8 cellular contexts compared by ENCODE assay signal in the genomic region with DNA sequence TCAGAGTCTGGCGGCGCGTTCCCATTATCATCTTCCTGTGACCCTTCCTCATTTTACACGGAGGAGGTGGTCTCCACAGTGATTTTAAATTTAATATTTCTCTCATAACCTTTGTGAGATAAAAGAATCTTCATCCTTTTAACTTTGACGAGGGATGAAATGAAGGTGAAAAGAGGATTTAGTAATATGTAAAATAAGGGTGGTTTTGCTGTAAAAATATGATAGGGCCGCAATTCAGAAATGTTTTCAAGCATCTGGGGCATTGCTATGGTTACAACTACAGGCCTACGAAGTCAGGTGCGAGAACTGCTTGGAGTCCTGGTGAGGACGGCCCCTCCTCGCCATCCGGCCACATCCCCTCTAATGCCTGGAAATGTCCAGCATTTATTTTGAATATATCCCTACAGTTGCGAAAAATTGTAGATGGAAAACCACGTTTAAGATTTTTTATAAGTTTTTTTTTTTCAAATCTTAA. TPM values are rescaled to one million over a fixed set of nuclear protein-coding genes. Genes with fewer than 3 reads are reported as not detected.
DNase-seq lines count a peak whose midpoint lies in the region; ATAC-seq, FAIRE-seq and TF ChIP-seq lines count a peak whose summit lies in the region.

No MANE protein-coding gene starts in this region.

- H3K4me3 ChIP-seq in A549 (peak overlapping the region; percentile 47), GM23338 (peak overlapping the region; percentile 72), iPS-11a (ENCODE audit: low read depth, low read length) (peak overlapping the region; percentile 38)

- H3K4me1 ChIP-seq in A549 (peaks cover 20% of the 10 kb centered on the region; the same call in 2 of the 3 replicates), GM23338 (ENCODE audit: insufficient read depth) (peaks cover 11% of the 10 kb centered on the region; the same call in 1 of the 2 replicates)

- peaks cover 5% of the 10 kb centered on the region; the same call in 1 of the 3 replicates for H3K36me3 Mint-ChIP-seq in GM23338 (ENCODE audit: low read depth)
- H3K36me3 Mint-ChIP-seq in activated naive CD4-positive, alpha-beta T cell treated with anti-CD3 and anti-CD28 coated beads, Interleukin-2, amount 50 U/mL, for 24 hours: peaks cover 6% of the 10 kb centered on the region

- CTCF ChIA-PET in A549 (lab: Yijun Ruan, JAX): no interaction called here

- peak overlapping the region; percentile 84 for H3K4me2 ChIP-seq in A549
- H3K4me2 ChIP-seq in GM23338: peak overlapping the region; percentile 74

- DNase-seq in A549 (ENCODE audit: low read depth in 1 of 2, low spot score in 1 of 2) (no peak), GM23338 (ENCODE audit: low spot score) (peak; percentile 63), HTR-8/SVneo (ENCODE audit: insufficient read length, low spot score) (no peak), NCI-H2107 treated with DMSO at 0.1 percent for 48 hours (lab: John Stamatoyannopoulos, UW; ENCODE audit: unreplicated experiment) (no peak)
- DNase-seq in stimulated activated CD8-positive, alpha-beta memory T cell treated with anti-CD3 and anti-CD28 coated beads, Interleukin-4, amount 100 ng/mL, for 48 hours: peak; percentile 46

- H2AFZ ChIP-seq in GM23338: peak overlapping the region; percentile 6; the same call in 1 of the 2 replicates

- peaks cover 13% of the 10 kb centered on the region for H3K4me1 Mint-ChIP-seq in GM23338
- peaks cover 27% of the 10 kb centered on the region for H3K4me1 Mint-ChIP-seq in activated naive CD4-positive, alpha-beta T cell treated with anti-CD3 and anti-CD28 coated beads, Interleukin-2, amount 50 U/mL, for 24 hours

- TF ChIP-seq EP300 in A549 (IDR thresholded peaks at IDR 0.05): no peak

- TF ChIP-seq CTCF in A549 (IDR thresholded peaks at IDR 0.05) (no peak), GM23338 (conservative IDR thresholded peaks at IDR 0.05; ENCODE audit: low read depth in 2 of 2) (no peak)

- peak overlapping the region; percentile 98 for H3K4me3 Mint-ChIP-seq in GM23338
- peak overlapping the region; percentile 98 for H3K4me3 Mint-ChIP-seq in activated naive CD4-positive, alpha-beta T cell treated with anti-CD3 and anti-CD28 coated beads, Interleukin-2, amount 50 U/mL, for 24 hours

- H3K9me3 ChIP-seq in A549: no peaks in the 10 kb centered on the region

- POLR2A ChIA-PET in A549 (lab: Yijun Ruan, JAX): interaction anchor here (0.8 to 1.1 kb wide), 4 partner anchors 53 to 857 kb away, joined by 3 to 8 read pairs (median 5); a partner anchor contains a TSS

- no peak for TF ChIP-seq POLR2A in A549 (IDR thresholded peaks at IDR 0.05; ENCODE audit: low read length)

- H3K27me3 Mint-ChIP-seq in GM23338 (ENCODE audit: insufficient read depth, low read depth, poor library complexity): peaks cover 10% of the 10 kb centered on the region
- no peaks in the 10 kb centered on the region for H3K27me3 Mint-ChIP-seq in activated naive CD4-positive, alpha-beta T cell treated with anti-CD3 and anti-CD28 coated beads, Interleukin-2, amount 50 U/mL, for 24 hours

- H3K27ac ChIP-seq in A549 (peak overlapping the region; percentile 88 to 89), GM23338 (ENCODE audit: low read depth) (peak overlapping the region; percentile 91)

- peaks cover 39% of the 10 kb centered on the region for H3K79me2 ChIP-seq in GM23338 (replicated peaks; ENCODE audit: insufficient read depth)

- H3F3A ChIP-seq in GM23338 (replicated peaks; ENCODE audit: low read depth): no peaks in the 10 kb centered on the region

- TF ChIP-seq RAD21 in A549 (conservative IDR thresholded peaks at IDR 0.05 in 1 of 2, IDR thresholded peaks at IDR 0.05 in 1 of 2): no peak

- WGBS in A549 (ENCODE audit: missing lambda C conversion rate): 27% methylated on average over 13 of the region's 13 CpGs

- no peaks in the 10 kb centered on the region for H3K9me3 Mint-ChIP-seq in GM23338
- H3K9me3 Mint-ChIP-seq in activated naive CD4-positive, alpha-beta T cell treated with anti-CD3 and anti-CD28 coated beads, Interleukin-2, amount 50 U/mL, for 24 hours: no peaks in the 10 kb centered on the region

- H3K36me3 ChIP-seq in GM23338 (ENCODE audit: insufficient read depth): no peaks in the 10 kb centered on the region

- FAIRE-seq in A549 (lab: Jason Lieb, UNC) (no peak), HTR-8/SVneo (lab: Jason Lieb, UNC) (no peak)

- ATAC-seq in A549 (no peak), GM23338 (peak; percentile 6; the same call in 1 of the 3 replicates), HG02981 (IDR thresholded peaks at IDR 0.05; ENCODE audit: unreplicated experiment) (no peak)

- peak overlapping the region; percentile 96 for H3K27ac Mint-ChIP-seq in GM23338
- peak overlapping the region; percentile 97 for H3K27ac Mint-ChIP-seq in activated naive CD4-positive, alpha-beta T cell treated with anti-CD3 and anti-CD28 coated beads, Interleukin-2, amount 50 U/mL, for 24 hours

- H3K27me3 ChIP-seq in GM23338 (ENCODE audit: insufficient read depth): no peaks in the 10 kb centered on the region

- H3K9me2 ChIP-seq in GM23338 (ENCODE audit: insufficient read depth): no peaks in the 10 kb centered on the region

- H4K20me1 ChIP-seq in GM23338 (replicated peaks; ENCODE audit: insufficient read depth): peaks cover 13% of the 10 kb centered on the region; the same call in 1 of the 2 replicates

TF ChIP-seq in GM23338, 12 proteins besides CTCF, POLR2A, EP300 and RAD21:
- TF ChIP-seq, protein P1, sequence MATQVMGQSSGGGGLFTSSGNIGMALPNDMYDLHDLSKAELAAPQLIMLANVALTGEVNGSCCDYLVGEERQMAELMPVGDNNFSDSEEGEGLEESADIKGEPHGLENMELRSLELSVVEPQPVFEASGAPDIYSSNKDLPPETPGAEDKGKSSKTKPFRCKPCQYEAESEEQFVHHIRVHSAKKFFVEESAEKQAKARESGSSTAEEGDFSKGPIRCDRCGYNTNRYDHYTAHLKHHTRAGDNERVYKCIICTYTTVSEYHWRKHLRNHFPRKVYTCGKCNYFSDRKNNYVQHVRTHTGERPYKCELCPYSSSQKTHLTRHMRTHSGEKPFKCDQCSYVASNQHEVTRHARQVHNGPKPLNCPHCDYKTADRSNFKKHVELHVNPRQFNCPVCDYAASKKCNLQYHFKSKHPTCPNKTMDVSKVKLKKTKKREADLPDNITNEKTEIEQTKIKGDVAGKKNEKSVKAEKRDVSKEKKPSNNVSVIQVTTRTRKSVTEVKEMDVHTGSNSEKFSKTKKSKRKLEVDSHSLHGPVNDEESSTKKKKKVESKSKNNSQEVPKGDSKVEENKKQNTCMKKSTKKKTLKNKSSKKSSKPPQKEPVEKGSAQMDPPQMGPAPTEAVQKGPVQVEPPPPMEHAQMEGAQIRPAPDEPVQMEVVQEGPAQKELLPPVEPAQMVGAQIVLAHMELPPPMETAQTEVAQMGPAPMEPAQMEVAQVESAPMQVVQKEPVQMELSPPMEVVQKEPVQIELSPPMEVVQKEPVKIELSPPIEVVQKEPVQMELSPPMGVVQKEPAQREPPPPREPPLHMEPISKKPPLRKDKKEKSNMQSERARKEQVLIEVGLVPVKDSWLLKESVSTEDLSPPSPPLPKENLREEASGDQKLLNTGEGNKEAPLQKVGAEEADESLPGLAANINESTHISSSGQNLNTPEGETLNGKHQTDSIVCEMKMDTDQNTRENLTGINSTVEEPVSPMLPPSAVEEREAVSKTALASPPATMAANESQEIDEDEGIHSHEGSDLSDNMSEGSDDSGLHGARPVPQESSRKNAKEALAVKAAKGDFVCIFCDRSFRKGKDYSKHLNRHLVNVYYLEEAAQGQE (IDR thresholded peaks at IDR 0.05; ENCODE audit: unreplicated experiment): no peak
- TF ChIP-seq STAT1 (IDR thresholded peaks at IDR 0.05; ENCODE audit: unreplicated experiment) (no peak), EZH2phosphoT487 (IDR thresholded peaks at IDR 0.05; ENCODE audit: unreplicated experiment) (no peak)

RNA-seq across cellular contexts. Expression of a gene that starts 0.4 kb away (rescaled TPM):
- polyA plus RNA-seq in A549 (2011; rRNA removed) (8.8 and 9.7 TPM in 2 replicates), A549 (2017; fragmentation: RNase III; extraction: RNeasy Plus Mini Kit Qiagen cat#74134 plus additional on column Dnase treatment) (2.9 to 3.0 TPM (median 2.9 TPM) in 3 replicates), GM23338 (2016; fragmentation: Nextera tagmentation; extraction: Ambion mirVana) (17.4 and 18.9 TPM in 2 replicates)
- polyA plus RNA-seq in A549 (2012; cell fraction: cytosol; rRNA removed): 1.8 and 2.4 TPM in 2 replicates
- polyA plus RNA-seq in A549 (2012; cell fraction: nucleus; rRNA removed): 1.9 and 2.1 TPM in 2 replicates
- polyA minus RNA-seq in A549 (2011; rRNA and poly(A)+ RNA removed): 8.0 and 9.0 TPM in 2 replicates
- 15.4 and 29.9 TPM in 2 replicates for total RNA-seq in GM23338 (2014; rRNA removed; shearing (Covaris generic))

RNA-seq across cellular contexts. Expression of a gene that starts 53.4 kb away (rescaled TPM):
- 11.9 and 17.0 TPM in 2 replicates for polyA plus RNA-seq in A549 (2011; rRNA removed)
- 6.3 and 6.8 TPM in 2 replicates for polyA plus RNA-seq in A549 (2012; cell fraction: cytosol; rRNA removed)
- 6.5 and 10.2 TPM in 2 replicates for polyA plus RNA-seq in A549 (2012; cell fraction: nucleus; rRNA removed)
- polyA plus RNA-seq in A549 (2017; fragmentation: RNase III; extraction: RNeasy Plus Mini Kit Qiagen cat#74134 plus additional on column Dnase treatment): 13.7 to 17.1 TPM (median 15.8 TPM) in 3 replicates
- 9.5 and 11.7 TPM in 2 replicates for polyA minus RNA-seq in A549 (2011; rRNA and poly(A)+ RNA removed)
- total RNA-seq in GM23338 (2014; rRNA removed; shearing (Covaris generic)): 21.6 and 24.5 TPM in 2 replicates
- polyA plus RNA-seq in GM23338 (2016; fragmentation: Nextera tagmentation; extraction: Ambion mirVana): 18.7 and 19.1 TPM in 2 replicates

RNA-seq across cellular contexts. Expression of a gene that starts 58.8 kb away (rescaled TPM):
- polyA plus RNA-seq in A549 (2011; rRNA removed) (not detected in 2 replicates), A549 (2017; fragmentation: RNase III; extraction: RNeasy Plus Mini Kit Qiagen cat#74134 plus additional on column Dnase treatment) (not detected in 3 replicates), GM23338 (2016; fragmentation: Nextera tagmentation; extraction: Ambion mirVana) (0.08 and 0.40 TPM in 2 replicates)
- polyA plus RNA-seq in A549 (2012; cell fraction: cytosol; rRNA removed): not detected in 2 replicates
- polyA plus RNA-seq in A549 (2012; cell fraction: nucleus; rRNA removed): not detected in 2 replicates
- polyA minus RNA-seq in A549 (2011; rRNA and poly(A)+ RNA removed): not detected in 2 replicates
- total RNA-seq in GM23338 (2014; rRNA removed; shearing (Covaris generic)): not detected in 2 replicates

Comparison
In these comparisons a context has a peak if more than half of its experiments do, and no peak if none do; other contexts are left out.
1. DNase-seq: peak in GM23338 (single experiment) and stimulated activated CD8-positive, alpha-beta memory T cell treated with anti-CD3 and anti-CD28 coated beads, Interleukin-4, amount 100 ng/mL, for 48 hours (single experiment); none in A549 (0 of 2), HTR-8/SVneo (single experiment) and NCI-H2107 treated with DMSO at 0.1 percent for 48 hours (single experiment).
2. Peak in every context shown above with its lines, with median percentiles within 50 percentile points of each other: H3K4me3 ChIP-seq.